8 cellular contexts compared by ENCODE assay signal in the genomic region with DNA sequence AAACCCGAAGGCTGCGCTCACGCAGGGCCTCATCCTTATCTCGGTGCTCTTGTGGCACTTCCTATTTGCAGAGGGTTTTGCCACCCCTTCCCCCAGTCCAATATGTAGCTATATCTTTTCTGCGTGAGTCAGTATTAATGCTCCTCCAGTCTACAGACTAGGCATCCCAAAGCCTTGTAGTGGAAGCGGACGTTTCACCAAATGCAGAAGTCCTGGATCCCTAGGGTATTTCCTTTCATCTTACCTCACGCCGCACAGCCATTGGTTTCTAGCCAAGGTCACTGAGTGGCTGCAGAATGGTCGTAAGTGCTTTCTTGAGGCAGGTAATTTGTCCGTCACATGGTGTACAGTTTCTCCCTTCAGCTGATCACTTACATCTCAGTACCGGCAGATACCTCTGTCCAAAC. TPM values are rescaled to one million over a fixed set of nuclear protein-coding genes. Genes with fewer than 3 reads are reported as not detected.
A peak's percentile ranks its signal among the peaks of the same experiment; 100 is the strongest.
DNase-seq lines count a peak whose midpoint lies in the region; ATAC-seq, FAIRE-seq and TF ChIP-seq lines count a peak whose summit lies in the region.
"Not testable (repeated sequence)": the region's sequence is repeated elsewhere in the genome, so short reads cannot be mapped to it uniquely, and the experiment has no call there.

No MANE protein-coding gene starts in this region.

- peaks cover 60% of the 10 kb centered on the region for H3K79me2 ChIP-seq in Loucy (ENCODE audit: insufficient read depth, low read length)

- H3K9ac ChIP-seq in Loucy (ENCODE audit: low read depth, low read length, poor library complexity, severe bottlenecking): peak overlapping the region; percentile 99

- DNase-seq in DMS53 treated with DMSO at 0.1 percent for 48 hours (lab: John Stamatoyannopoulos, UW; ENCODE audit: unreplicated experiment): peak; percentile 4
- not testable (repeated sequence) for DNase-seq in H54 (ENCODE audit: insufficient read length, low spot score)
- DNase-seq in SIG-M5 treated with dmso at 0.1 percent for 504 hours (lab: John Stamatoyannopoulos, UW; ENCODE audit: unreplicated experiment): peak; percentile 44
- peak; percentile 18 to 38 for DNase-seq in foreskin keratinocyte
- peak in 1 of 3 donors; percentile 38 for DNase-seq in mucosa of descending colon
- DNase-seq in substantia nigra (lab: John Stamatoyannopoulos, UW): peak in 4 of 49 donors; percentile 3 to 48 (median 20)

- H3K27me3 ChIP-seq in Loucy (ENCODE audit: insufficient read depth, low read length, poor library complexity, severe bottlenecking); foreskin keratinocyte: not testable (repeated sequence)

- H4K20me1 ChIP-seq in Loucy (ENCODE audit: insufficient read depth, low read length, poor library complexity, severe bottlenecking): peaks cover 45% of the 10 kb centered on the region

- TF ChIP-seq CTCF in Loucy (conservative IDR thresholded peaks at IDR 0.05; ENCODE audit: low read length); foreskin keratinocyte (conservative IDR thresholded peaks at IDR 0.05); mucosa of descending colon (IDR thresholded peaks at IDR 0.05): not testable (repeated sequence)

- not testable (repeated sequence) for H3F3A ChIP-seq in Loucy (ENCODE audit: low read depth)

- H3K4me1 ChIP-seq in Loucy (ENCODE audit: insufficient read depth, low read length, poor library complexity, severe bottlenecking): peaks cover 40% of the 10 kb centered on the region
- H3K4me1 ChIP-seq in foreskin keratinocyte: not testable (repeated sequence)
- H3K4me1 ChIP-seq in mucosa of descending colon (ENCODE audit: low read depth): peaks cover 23% of the 10 kb centered on the region

- TF ChIP-seq POLR2A in H54 (IDR thresholded peaks at IDR 0.05; ENCODE audit: low read depth, low read length): not testable (repeated sequence)

- H3K9me2 ChIP-seq in Loucy (replicated peaks; ENCODE audit: low read depth, low read length): not testable (repeated sequence)

- H3K4me2 ChIP-seq in Loucy (ENCODE audit: low read depth, low read length, poor library complexity, severe bottlenecking): peak overlapping the region; percentile 81

- H3K4me3 ChIP-seq in Loucy (ENCODE audit: low read length, poor library complexity, severe bottlenecking): peak overlapping the region; percentile 88
- peak overlapping the region; percentile 70 for H3K4me3 ChIP-seq in mucosa of descending colon

- peak overlapping the region; percentile 78 for H2AFZ ChIP-seq in Loucy (ENCODE audit: low read length)

- not testable (repeated sequence) for H3K36me3 ChIP-seq in Loucy (ENCODE audit: insufficient read depth, low read length); mucosa of descending colon (ENCODE audit: low read depth)

- ATAC-seq in foreskin keratinocyte (peak; percentile 30), mucosa of descending colon (peak; percentile 62)

- H3K27ac ChIP-seq in angular gyrus (ENCODE audit: low read depth, low read length) (peak overlapping the region; percentile 76), foreskin keratinocyte (peak overlapping the region; percentile 80), substantia nigra (ENCODE audit: low read depth, low read length, poor library complexity, severe bottlenecking) (peak overlapping the region; percentile 76)

- intact Hi-C loops in mucosa of descending colon (cut with DNase I, micrococcal nuclease): not testable (repeated sequence)

- FAIRE-seq in H54 (lab: Jason Lieb, UNC): peak; percentile 87

- H3K9me3 ChIP-seq in Loucy (ENCODE audit: insufficient read depth, low read depth, low read length); mucosa of descending colon: not testable (repeated sequence)

RNA-seq across cellular contexts. Expression of gene PDIA3, which starts 0.7 kb away (rescaled TPM):
- total RNA-seq in foreskin keratinocyte: 398 and 451 TPM in 2 replicates
- polyA plus RNA-seq in foreskin keratinocyte: 463 and 468 TPM in 2 replicates
- 100 to 1,000 TPM; 214 to 566 (median 262) TPM for total RNA-seq in mucosa of descending colon

RNA-seq across cellular contexts. Expression of gene ELL3, which starts 29.9 kb away (rescaled TPM):
- 3.4 and 4.2 TPM in 2 replicates for total RNA-seq in foreskin keratinocyte
- 1.9 and 3.0 TPM in 2 replicates for polyA plus RNA-seq in foreskin keratinocyte
- 10 to 100 TPM; 18.4 to 37.4 (median 22.8) TPM for total RNA-seq in mucosa of descending colon

RNA-seq across cellular contexts. Expression of gene SERF2, which starts 45.2 kb away (rescaled TPM):
- 621 and 692 TPM in 2 replicates for total RNA-seq in foreskin keratinocyte
- 982 and 1,148 TPM in 2 replicates for polyA plus RNA-seq in foreskin keratinocyte
- 100 to 1,000 TPM; 712 to 944 (median 931) TPM for total RNA-seq in mucosa of descending colon

RNA-seq across cellular contexts. Expression of gene SERINC4, which starts 53.1 kb away (rescaled TPM):
- 0.04 and 0.07 TPM in 2 replicates for total RNA-seq in foreskin keratinocyte
- polyA plus RNA-seq in foreskin keratinocyte: 0.06 and 0.08 TPM in 2 replicates
- total RNA-seq in mucosa of descending colon: under 1 TPM; 0.16 to 0.52 (median 0.29) TPM

RNA-seq across cellular contexts. Expression of gene CKMT1A, which starts 53.2 kb away (rescaled TPM):
- total RNA-seq in foreskin keratinocyte (28.7 and 86.0 TPM in 2 replicates), mucosa of descending colon (100 to 1,000 TPM in 2 of 3 donors, 10 to 100 TPM in 1; 87.0 to 225 (median 215) TPM)
- polyA plus RNA-seq in foreskin keratinocyte: 31.3 and 98.7 TPM in 2 replicates
